ENCODE assay signal across 18 cellular contexts in the genomic region with DNA sequence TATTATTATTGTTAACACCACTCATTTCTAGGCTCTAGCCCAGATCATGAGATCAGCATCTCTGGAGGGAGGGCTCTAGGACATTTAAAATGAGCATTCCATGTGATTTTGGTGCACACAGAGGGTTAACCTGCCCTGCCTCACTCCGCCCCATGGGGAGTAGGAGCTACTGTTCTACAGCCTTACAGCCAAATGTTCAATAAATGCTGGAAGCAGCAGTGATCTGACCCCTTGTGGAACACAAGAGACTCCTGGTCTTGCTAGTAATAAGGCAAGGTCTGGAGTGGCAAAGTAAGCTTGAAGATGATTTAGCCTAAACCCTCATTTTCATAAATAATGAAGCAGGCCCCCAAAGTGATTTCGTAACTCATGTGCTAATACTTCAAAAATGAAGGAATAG.
A peak's percentile ranks its signal among the peaks of the same experiment; 100 is the strongest.
DNase-seq lines count a peak whose midpoint lies in the region; ATAC-seq and TF ChIP-seq lines count a peak whose summit lies in the region.
"Had no signal": no experiment of that assay in that cellular context is flagged by ENCODE, and none has a peak within 500 bp of the region (broad histone marks: within the 10 kb centered on the region; RNA-seq: fewer than 3 reads in every experiment).

No MANE protein-coding gene starts in this region.

- TF ChIP-seq CTCF in fibroblast of the aortic adventitia (IDR thresholded peaks at IDR 0.05; ENCODE audit: insufficient read depth, low read length) (no peak), CD14-positive monocyte (IDR thresholded peaks at IDR 0.05) (no peak)

- H3K27me3 Mint-ChIP-seq in stimulated activated memory B cell treated with anti-CD40 and anti-IgM and Interleukin-4, amounts not matched to agents 10 μg/mL and 1 μg/mL and 100 μg/mL, for 72 hours = peaks cover 10% of the 10 kb centered on the region
- H3K27me3 Mint-ChIP-seq in CD14-positive monocyte (ENCODE audit: low read depth in 3 of 3) = peaks cover 0 to 4% (median 0%) of the 10 kb centered on the region in 3 donors

- peak; percentile 2 for DNase-seq in ELF-1 (ENCODE audit: low read depth, low spot score)
- DNase-seq in LHCN-M2 (ENCODE audit: low read depth) = peak; percentile 6
- DNase-seq in cerebellar cortex (ENCODE audit: low spot score) = peak; percentile 6
- peak; percentile 3 for DNase-seq in fibroblast of the aortic adventitia (ENCODE audit: low read depth)
- DNase-seq in CD14-positive monocyte (ENCODE audit: low spot score) = no peak
- DNase-seq: BE2C; CD8-positive, alpha-beta T cell; KG1; MG63; NCI-H1105; NCI-H187; NCI-H446 treated with DMSO at 0.1 percent for 48 hours; NCI-H748 treated with DMSO at 0.1 percent for 48 hours; PC-9; Right ventricle myocardium superior had no signal

- H3K4me3 ChIP-seq in fibroblast of the aortic adventitia (ENCODE audit: low read depth, low read length) = no peak overlapping the region
- H3K4me3 ChIP-seq: MG63, PC-9 had no signal

- no peaks in the 10 kb centered on the region for H3K36me3 Mint-ChIP-seq in stimulated activated memory B cell treated with anti-CD40 and anti-IgM and Interleukin-4, amounts not matched to agents 10 μg/mL and 1 μg/mL and 100 μg/mL, for 72 hours
- no peaks in the 10 kb centered on the region for H3K36me3 Mint-ChIP-seq in CD14-positive monocyte

- H3K4me1 Mint-ChIP-seq in stimulated activated memory B cell treated with anti-CD40 and anti-IgM and Interleukin-4, amounts not matched to agents 10 μg/mL and 1 μg/mL and 100 μg/mL, for 72 hours = no peaks in the 10 kb centered on the region
- H3K4me1 Mint-ChIP-seq in CD14-positive monocyte = no peaks in the 10 kb centered on the region

- H3K27ac Mint-ChIP-seq in stimulated activated memory B cell treated with anti-CD40 and anti-IgM and Interleukin-4, amounts not matched to agents 10 μg/mL and 1 μg/mL and 100 μg/mL, for 72 hours = no peak overlapping the region
- H3K27ac Mint-ChIP-seq in CD14-positive monocyte = no peak overlapping the region
- H3K27ac Mint-ChIP-seq: CD8-positive, alpha-beta T cell had no signal

- peaks cover 12% of the 10 kb centered on the region for H3K9me3 Mint-ChIP-seq in stimulated activated memory B cell treated with anti-CD40 and anti-IgM and Interleukin-4, amounts not matched to agents 10 μg/mL and 1 μg/mL and 100 μg/mL, for 72 hours
- peaks cover 0 to 8% (median 3%) of the 10 kb centered on the region in 7 donors for H3K9me3 Mint-ChIP-seq in CD14-positive monocyte

- H3K4me3 Mint-ChIP-seq in stimulated activated memory B cell treated with anti-CD40 and anti-IgM and Interleukin-4, amounts not matched to agents 10 μg/mL and 1 μg/mL and 100 μg/mL, for 72 hours = no peak overlapping the region
- no peak overlapping the region for H3K4me3 Mint-ChIP-seq in CD14-positive monocyte
- H3K4me3 Mint-ChIP-seq: CD8-positive, alpha-beta T cell had no signal

- intact Hi-C loops in CD14-positive monocyte (cut with micrococcal nuclease) = no loop called here

- no peak for ATAC-seq in stimulated activated memory B cell treated with anti-CD40 and anti-IgM and Interleukin-4, amounts not matched to agents 10 μg/mL and 1 μg/mL and 100 μg/mL, for 72 hours
- ATAC-seq in HG03378 (IDR thresholded peaks at IDR 0.05; ENCODE audit: unreplicated experiment) = no peak
- ATAC-seq: CD8-positive, alpha-beta T cell; SK-N-SH treated with all-trans-retinoic acid at 6 μM for 48 hours had no signal
